In genomic region chr1:156497743-156498446, GRCh38 we compare ENCODE assay signal across 8 cellular contexts. TPM values are rescaled to one million over a fixed set of nuclear protein-coding genes. Genes with fewer than 3 reads are reported as not detected.
DNase-seq lines count a peak whose midpoint lies in the region; ATAC-seq, FAIRE-seq and TF ChIP-seq lines count a peak whose summit lies in the region.

No MANE protein-coding gene starts in this region.

- H3K4me3 ChIP-seq in PC-9 (peak overlapping the region; percentile 100; the same call in 1 of the 2 replicates), esophagus muscularis mucosa (peak overlapping the region; percentile 92 to 99 (median 98)), prostate gland (peak overlapping the region; percentile 87 to 88)

- TF ChIP-seq CTCF in PC-9 (conservative IDR thresholded peaks at IDR 0.05) (no peak), esophagus muscularis mucosa (IDR thresholded peaks at IDR 0.05) (no peak), prostate gland (IDR thresholded peaks at IDR 0.05) (no peak)

- no peak overlapping the region for H2AFZ ChIP-seq in PC-9

- H3K9me2 ChIP-seq in PC-9 (ENCODE audit: insufficient read depth), result no peaks in the 10 kb centered on the region

- peak overlapping the region; percentile 98 for H3K4me2 ChIP-seq in PC-9

- no peaks in the 10 kb centered on the region for H3K36me3 ChIP-seq in PC-9 (ENCODE audit: low read depth)
- peaks cover 0 to 11% (median 4%) of the 10 kb centered on the region in 4 donors for H3K36me3 ChIP-seq in esophagus muscularis mucosa
- no peaks in the 10 kb centered on the region for H3K36me3 ChIP-seq in prostate gland

- CTCF ChIA-PET in PC-9 (lab: Charles Lee), result interaction anchor here (0.8 to 1.0 kb wide), 3 partner anchors 40 to 78 kb away, joined by 3 to 6 read pairs (median 3); no protein-coding TSS in a partner anchor

- H3F3A ChIP-seq in PC-9 (ENCODE audit: insufficient read depth, low read depth), result peaks cover 20% of the 10 kb centered on the region; the same call in 1 of the 2 replicates

- H3K27ac ChIP-seq in PC-9 (no peak overlapping the region), esophagus muscularis mucosa (replicated peaks in 1 of 4) (peak overlapping the region; percentile 98 to 100 (median 99)), prostate gland (peak overlapping the region; percentile 99 to 100)

- DNase-seq in G401 (ENCODE audit: low spot score) (peak; percentile 60), PC-9 (no peak), esophagus muscularis mucosa (ENCODE audit: extremely low spot score) (no peak), prostate gland (ENCODE audit: low spot score) (no peak), DMS79 (lab: John Stamatoyannopoulos, UW) (no peak), GM12891 (ENCODE audit: insufficient read length, low spot score) (no peak)
- no peak for DNase-seq in central memory CD4-positive, alpha-beta T cell

- H3K9me3 ChIP-seq in PC-9 (ENCODE audit: insufficient read depth, low read depth) (no peaks in the 10 kb centered on the region), esophagus muscularis mucosa (no peaks in the 10 kb centered on the region), prostate gland (no peaks in the 10 kb centered on the region)

- peaks cover 70% of the 10 kb centered on the region for H4K20me1 ChIP-seq in PC-9 (ENCODE audit: insufficient read depth)

- H3K27me3 ChIP-seq in PC-9 (ENCODE audit: insufficient read depth, low read depth), result no peaks in the 10 kb centered on the region
- no peaks in the 10 kb centered on the region for H3K27me3 ChIP-seq in esophagus muscularis mucosa
- no peaks in the 10 kb centered on the region for H3K27me3 ChIP-seq in prostate gland (replicated peaks; ENCODE audit: insufficient read depth)

- in situ Hi-C loops in G401 (cut with HindIII; ENCODE audit: low sequenced_read_pairs), result no loop called here

- H3K4me1 ChIP-seq in PC-9 (replicated peaks; ENCODE audit: insufficient read depth), result peaks cover 29% of the 10 kb centered on the region
- H3K4me1 ChIP-seq in esophagus muscularis mucosa, result peaks cover 75 to 80% (median 79%) of the 10 kb centered on the region in 4 donors
- peaks cover 37% of the 10 kb centered on the region for H3K4me1 ChIP-seq in prostate gland (replicated peaks)

- intact Hi-C loops in PC-9 (cut with micrococcal nuclease; ENCODE audit: unreplicated experiment), result loop anchor here (1.0 kb wide), 1 partner anchor 10 kb away; no protein-coding TSS in a partner anchor
- intact Hi-C loops in esophagus muscularis mucosa (cut with DNase I), result no loop called here
- intact Hi-C loops in prostate gland (cut with DNase I), result no loop called here

- BruUV-seq in PC-9 (replicated peaks; lab: Mats Ljungman, UMichigan), result no TSS peak

- FAIRE-seq in GM12891 (lab: Jason Lieb, UNC), result no peak

- TF ChIP-seq POLR2A in esophagus muscularis mucosa (IDR thresholded peaks at IDR 0.05; ENCODE audit: low read depth) (no peak), prostate gland (IDR thresholded peaks at IDR 0.05) (no peak), GM12891 (IDR thresholded peaks at IDR 0.05; ENCODE audit: low read depth, low read length) (no peak)

- 37% methylated on average over 6 of the region's 6 CpGs for WGBS in esophagus muscularis mucosa
- 43% methylated on average over 6 of the region's 6 CpGs for WGBS in prostate gland

- POLR2A ChIA-PET in PC-9 (lab: Charles Lee; ENCODE audit: unreplicated experiment), result interaction anchor here (0.6 kb wide), 1 partner anchor 27 kb away, joined by 3 read pairs; no protein-coding TSS in a partner anchor

- peaks cover 78% of the 10 kb centered on the region for H3K79me2 ChIP-seq in PC-9 (ENCODE audit: low read depth)

- TF ChIP-seq EP300 in esophagus muscularis mucosa (IDR thresholded peaks at IDR 0.05), result no peak

- no peak for ATAC-seq in GM21825 (IDR thresholded peaks at IDR 0.05; ENCODE audit: unreplicated experiment)

TF ChIP-seq in GM12891, 5 proteins besides CTCF, POLR2A, EP300 and RAD21:
- no peak for TF ChIP-seq POLR2AphosphoS5 (IDR thresholded peaks at IDR 0.05; ENCODE audit: low read depth, low read length)
- TF ChIP-seq TAF1 (IDR thresholded peaks at IDR 0.05; ENCODE audit: low read depth, low read length), result no peak
- TF ChIP-seq PAX5 (IDR thresholded peaks at IDR 0.05; ENCODE audit: insufficient read depth, low read length, severe bottlenecking), result no peak
- no peak for TF ChIP-seq POU2F2 (IDR thresholded peaks at IDR 0.05; ENCODE audit: low read depth, low read length)
- TF ChIP-seq SPI1 (IDR thresholded peaks at IDR 0.05; ENCODE audit: low read depth, low read length), result no peak

RNA-seq across cellular contexts. Expression of gene MEF2D, which starts 2.7 kb away (rescaled TPM):
- total RNA-seq in G401 (2014; rRNA removed; shearing (Covaris generic)), result 5.5 and 7.3 TPM in 2 replicates
- total RNA-seq in PC-9 (2021) (25.5 and 33.5 TPM in 2 replicates), esophagus muscularis mucosa (100 to 1,000 TPM in 3 of 4 donors, 10 to 100 TPM in 1; 78.0 to 138 (median 115) TPM), prostate gland (100 to 1,000 TPM in 1 of 2 donors, 10 to 100 TPM in 1; 52.1 to 128 TPM)
- polyA plus RNA-seq in GM12891 (2012; ENCODE audit: low read depth, missing spikeins), result 23.8 TPM
